ENCODE assay signal across 17 cellular contexts in the genomic region with DNA sequence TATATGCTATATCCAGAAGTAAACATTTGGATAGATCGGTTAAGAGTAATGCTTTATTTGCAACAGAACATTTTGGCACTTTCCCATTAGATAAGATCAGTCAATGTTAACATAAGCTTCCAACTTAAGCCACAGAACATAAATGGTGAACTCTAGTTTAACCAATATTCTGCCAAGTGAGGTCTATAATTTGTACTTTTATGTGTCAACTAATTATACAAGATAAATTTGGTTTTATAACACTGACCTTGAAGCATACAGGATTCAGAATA. TPM values are rescaled to one million over a fixed set of nuclear protein-coding genes. Genes with fewer than 3 reads are reported as not detected.
DNase-seq lines count a peak whose midpoint lies in the region; ATAC-seq, FAIRE-seq and TF ChIP-seq lines count a peak whose summit lies in the region.
"Had no signal": no experiment of that assay in that cellular context is flagged by ENCODE, and none has a peak within 500 bp of the region (broad histone marks: within the 10 kb centered on the region; RNA-seq: fewer than 3 reads in every experiment).

No MANE protein-coding gene starts in this region.

- no peak for FAIRE-seq in endothelial cell of umbilical vein (lab: Jason Lieb, UNC)

- DNase-seq in EH (ENCODE audit: low read depth): peak; percentile 44
- DNase-seq in NCI-H2081 treated with DMSO at 0.1 percent for 48 hours (lab: John Stamatoyannopoulos, UW): peak; percentile 92
- DNase-seq in endothelial cell of umbilical vein (ENCODE audit: low read depth, low spot score): peak; percentile 33
- DNase-seq in osteoblast (ENCODE audit: insufficient read length, low spot score, missing footprints): no peak
- DNase-seq in GM19240 (ENCODE audit: insufficient read length, low spot score): no peak
- no peak for DNase-seq in iPS-NIHi11 (ENCODE audit: low spot score)
- DNase-seq: activated T-cell treated with anti-CD3 and anti-CD28 coated beads, Interleukin-2, amount 50 U/mL, for 48 hours; dorsolateral prefrontal cortex; glutamatergic neuron; KG1; substantia nigra; T-helper 2 cell had no signal

- H3K36me3 ChIP-seq in endothelial cell of umbilical vein (ENCODE audit: control insufficient read depth in 2 of 2, extremely low read depth in 1 of 2, insufficient read depth in 2 of 2, low read length in 2 of 2): peaks cover 0 to 5% of the 10 kb centered on the region in 2 experiments
- H3K36me3 ChIP-seq in osteoblast (ENCODE audit: insufficient read depth, low read length): peaks cover 44% of the 10 kb centered on the region
- H3K36me3 ChIP-seq: vagina had no signal

- intact Hi-C loops in endothelial cell of umbilical vein (cut with micrococcal nuclease): loop anchor here (1.0 to 5.0 kb wide), 2 partner anchors 50 to 417 kb away; no protein-coding TSS in a partner anchor

- no TSS peak for BruUV-seq in endothelial cell of umbilical vein (replicated peaks; lab: Mats Ljungman, UMichigan)

- H3K27ac ChIP-seq in endothelial cell of umbilical vein (ENCODE audit: insufficient read depth, low read depth, low read length): peak overlapping the region; percentile 55
- peak overlapping the region; percentile 87 for H3K27ac ChIP-seq in osteoblast (ENCODE audit: low read depth, low read length)
- H3K27ac ChIP-seq: vagina had no signal

- TF ChIP-seq POLR2A in endothelial cell of umbilical vein (IDR thresholded peaks at IDR 0.05; ENCODE audit: low read depth, low read length): no peak

- dilution Hi-C loops in endothelial cell of umbilical vein (cut with MboI; ENCODE audit: extremely low pct_ligation_motif_present, low sequenced_read_pairs): no loop called here

- CTCF ChIA-PET in endothelial cell of umbilical vein (lab: Charles Lee): interaction anchor here (0.9 to 2.6 kb wide), 7 partner anchors 14 to 484 kb away, joined by 3 to 21 read pairs (median 6); a partner anchor contains a TSS

- H3K4me2 ChIP-seq in endothelial cell of umbilical vein (ENCODE audit: insufficient read depth, low read length) (peak overlapping the region; percentile 33), osteoblast (ENCODE audit: insufficient read depth, low read length) (peak overlapping the region; percentile 2)

- ATAC-seq in GM21825 (IDR thresholded peaks at IDR 0.05; ENCODE audit: unreplicated experiment): no peak
- no peak for ATAC-seq in HG03095 (IDR thresholded peaks at IDR 0.05; ENCODE audit: unreplicated experiment)
- ATAC-seq: esophagus mucosa; natural killer cell treated with Interleukin-12 subunit alpha and Interleukin-12 subunit beta and Interleukin-15 and Interleukin-18, amount 100 ng/mL, for 72 hours had no signal

- no peak for TF ChIP-seq CTCF in endothelial cell of umbilical vein (IDR thresholded peaks at IDR 0.05; ENCODE audit: extremely low read depth in 1 of 2, insufficient read depth in 1 of 2, low read depth in 1 of 2, low read length in 2 of 2)
- no peak for TF ChIP-seq CTCF in osteoblast (IDR thresholded peaks at IDR 0.05; ENCODE audit: extremely low read depth, low read depth, low read length)

- H3K4me3 ChIP-seq in endothelial cell of umbilical vein (replicated peaks in 1 of 3; ENCODE audit: insufficient read depth in 1 of 3, low read depth in 1 of 3, low read length in 3 of 3): no peak overlapping the region
- H3K4me3 ChIP-seq in osteoblast (ENCODE audit: insufficient read depth, low read length): no peak overlapping the region
- H3K4me3 ChIP-seq: dorsolateral prefrontal cortex, vagina had no signal

- no peaks in the 10 kb centered on the region for H3K9me1 ChIP-seq in endothelial cell of umbilical vein (replicated peaks; ENCODE audit: control insufficient read depth, extremely low read depth, insufficient read depth, low read length)

- H4K20me1 ChIP-seq in endothelial cell of umbilical vein (replicated peaks; ENCODE audit: control insufficient read depth, extremely low read depth, insufficient read depth, low read length): no peaks in the 10 kb centered on the region
- H4K20me1 ChIP-seq in osteoblast (ENCODE audit: insufficient read depth, low read length): peaks cover 5% of the 10 kb centered on the region

- H3K9ac ChIP-seq in endothelial cell of umbilical vein (replicated peaks; ENCODE audit: extremely low read depth, insufficient read depth, low read length): no peak overlapping the region

- H3K27me3 ChIP-seq in endothelial cell of umbilical vein (ENCODE audit: control insufficient read depth in 2 of 2, insufficient read depth in 2 of 2, low read length in 2 of 2) (no peaks in the 10 kb centered on the region), osteoblast (ENCODE audit: insufficient read depth, low read length) (no peaks in the 10 kb centered on the region)
- H3K27me3 ChIP-seq: dorsolateral prefrontal cortex, vagina had no signal

- peaks cover 75% of the 10 kb centered on the region for H3K79me2 ChIP-seq in endothelial cell of umbilical vein (ENCODE audit: control insufficient read depth, insufficient read depth, low read length)
- H3K79me2 ChIP-seq in osteoblast (ENCODE audit: insufficient read depth, low read length): peaks cover 80% of the 10 kb centered on the region

- no peaks in the 10 kb centered on the region for H3K9me3 ChIP-seq in endothelial cell of umbilical vein (replicated peaks; ENCODE audit: control insufficient read depth, insufficient read depth, low read length)
- no peaks in the 10 kb centered on the region for H3K9me3 ChIP-seq in osteoblast (ENCODE audit: low read depth, low read length)
- H3K9me3 ChIP-seq: vagina had no signal

- POLR2A ChIA-PET in endothelial cell of umbilical vein (lab: Charles Lee): no interaction called here

- H2AFZ ChIP-seq in endothelial cell of umbilical vein (ENCODE audit: low read depth, low read length): no peak overlapping the region
- no peak overlapping the region for H2AFZ ChIP-seq in osteoblast (ENCODE audit: low read length)

- H3K4me1 ChIP-seq in endothelial cell of umbilical vein (ENCODE audit: control insufficient read depth, extremely low read depth, insufficient read depth, low read length): peaks cover 65% of the 10 kb centered on the region
- H3K4me1 ChIP-seq in osteoblast (ENCODE audit: insufficient read depth, low read length): peaks cover 93% of the 10 kb centered on the region

TF ChIP-seq in endothelial cell of umbilical vein, 7 proteins besides CTCF, POLR2A, EP300 and RAD21:
- TF ChIP-seq, protein P1, sequence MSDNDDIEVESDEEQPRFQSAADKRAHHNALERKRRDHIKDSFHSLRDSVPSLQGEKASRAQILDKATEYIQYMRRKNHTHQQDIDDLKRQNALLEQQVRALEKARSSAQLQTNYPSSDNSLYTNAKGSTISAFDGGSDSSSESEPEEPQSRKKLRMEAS (IDR thresholded peaks at IDR 0.05; ENCODE audit: insufficient read depth, insufficient read length): no peak
- peak; percentile 1 for TF ChIP-seq GATA2 (IDR thresholded peaks at IDR 0.05; ENCODE audit: insufficient read depth, insufficient read length, low read depth, low read length)
- no peak for TF ChIP-seq JUN (IDR thresholded peaks at IDR 0.05; ENCODE audit: borderline replicate concordance, insufficient read depth, insufficient read length, low read depth)
- no peak for TF ChIP-seq FOS (IDR thresholded peaks at IDR 0.05; ENCODE audit: borderline replicate concordance, insufficient read depth, low read length)

RNA-seq across cellular contexts. Expression of a gene that starts 23.5 kb away (rescaled TPM):
- total RNA-seq in endothelial cell of umbilical vein (2.4 and 3.5 TPM in 2 replicates), osteoblast (18.1 and 20.0 TPM in 2 replicates)
- polyA plus RNA-seq in endothelial cell of umbilical vein: 0.12 TPM in 1 of 2 replicates, not detected in the other
- polyA plus RNA-seq in endothelial cell of umbilical vein (2011; cell fraction: cytosol; rRNA removed): not detected in 2 replicates
- polyA plus RNA-seq in endothelial cell of umbilical vein (2011; cell fraction: nucleus; rRNA removed): 0.84 and 0.93 TPM in 2 replicates
- 0.21 TPM in 1 of 2 replicates, not detected in the other for polyA plus RNA-seq in endothelial cell of umbilical vein (2012)
- polyA minus RNA-seq in endothelial cell of umbilical vein: 3.8 and 4.3 TPM in 2 replicates
- polyA minus RNA-seq in endothelial cell of umbilical vein (2011; cell fraction: cytosol; rRNA and poly(A)+ RNA removed): not detected
- 8.1 and 24.4 TPM in 2 replicates for polyA minus RNA-seq in endothelial cell of umbilical vein (2011; cell fraction: nucleus; rRNA and poly(A)+ RNA removed)
- total RNA-seq: natural killer cell treated with Interleukin-12 subunit alpha and Interleukin-12 subunit beta and Interleukin-15 and Interleukin-18, amount 100 ng/mL, for 72 hours had no signal

Comparison
In these comparisons a context has a peak if more than half of its experiments do, and no peak if none do; other contexts are left out.
1. DNase-seq: peak in EH (single experiment), NCI-H2081 treated with DMSO at 0.1 percent for 48 hours (single experiment) and endothelial cell of umbilical vein (single experiment); none in osteoblast (single experiment), GM19240 (single experiment) and iPS-NIHi11 (single experiment).